In the genomic region with DNA sequence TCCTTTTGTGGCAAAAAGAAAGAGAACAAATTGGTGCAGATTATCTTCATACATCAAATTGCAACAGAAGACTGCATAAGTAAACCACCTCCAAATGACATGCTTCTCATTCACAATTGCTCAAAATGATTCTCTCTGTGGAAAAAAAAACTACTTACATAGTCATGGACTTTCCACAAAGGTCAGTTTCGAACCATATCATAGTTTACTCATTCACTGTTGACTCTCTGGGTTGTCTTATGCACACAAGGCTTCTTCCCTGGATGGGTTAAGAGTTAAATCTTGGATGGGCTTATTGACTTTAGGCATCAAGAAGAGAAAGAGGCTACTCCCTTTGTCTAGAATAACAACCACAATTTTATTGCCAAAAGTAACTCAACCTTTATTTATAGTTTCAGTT, we compare ENCODE assay signal across 18 cellular contexts.
DNase-seq lines count a peak whose midpoint lies in the region; ATAC-seq and TF ChIP-seq lines count a peak whose summit lies in the region.
"Had no signal": no experiment of that assay in that cellular context is flagged by ENCODE, and none has a peak within 500 bp of the region (broad histone marks: within the 10 kb centered on the region; RNA-seq: fewer than 3 reads in every experiment).

No MANE protein-coding gene starts in this region.

- peaks cover 35% of the 10 kb centered on the region for H3K4me1 Mint-ChIP-seq in chondrocyte (ENCODE audit: low read depth)
- H3K4me1 Mint-ChIP-seq: CD4-positive, alpha-beta memory T cell had no signal

- no peaks in the 10 kb centered on the region for H3K27me3 Mint-ChIP-seq in chondrocyte (ENCODE audit: low read depth)

- peak; percentile 29 to 64 for ATAC-seq in activated naive CD4-positive, alpha-beta T cell treated with anti-CD3 and anti-CD28 coated beads, Interleukin-2, amount 50 U/mL, for 72 hours
- no peak for ATAC-seq in GM18873 (IDR thresholded peaks at IDR 0.05; ENCODE audit: low FRiP score, unreplicated experiment)
- ATAC-seq: HepG2 had no signal

- H3K9me3 Mint-ChIP-seq in activated naive CD4-positive, alpha-beta T cell treated with anti-CD3 and anti-CD28 coated beads, Interleukin-2, amount 50 U/mL, for 72 hours: peaks cover 0 to 8% of the 10 kb centered on the region in 2 donors
- no peaks in the 10 kb centered on the region for H3K9me3 Mint-ChIP-seq in chondrocyte (ENCODE audit: low read depth)

- no peak overlapping the region for H3K4me3 Mint-ChIP-seq in chondrocyte (ENCODE audit: unreplicated experiment)
- H3K4me3 Mint-ChIP-seq: CD4-positive, alpha-beta memory T cell had no signal

- no peak for DNase-seq in activated naive CD4-positive, alpha-beta T cell treated with anti-CD3 and anti-CD28 coated beads, Interleukin-2, amount 50 U/mL, for 72 hours (ENCODE audit: low spot score in 2 of 2)
- no peak for DNase-seq in activated naive CD4-positive, alpha-beta T cell (lab: John Stamatoyannopoulos, UW)
- DNase-seq in NCI-H460 (ENCODE audit: extremely low read depth, low read depth) (peak; percentile 46), epithelial cell of esophagus (ENCODE audit: low read depth) (peak; percentile 11), superior temporal gyrus (ENCODE audit: extremely low spot score) (peak; percentile 30), chondrocyte (ENCODE audit: low spot score) (no peak), NCI-H446 treated with DMSO at 0.1 percent for 48 hours (lab: John Stamatoyannopoulos, UW) (no peak)
- DNase-seq: CD4-positive, alpha-beta memory T cell; H7; KG1; NCI-H1417; NCI-H187; NCI-H2107; NCI-H524 treated with DMSO at 0.1 percent for 48 hours; SIG-M5 had no signal

- no peak for TF ChIP-seq CTCF in epithelial cell of esophagus (IDR thresholded peaks at IDR 0.05; ENCODE audit: insufficient read depth, low read depth, low read length, missing control alignments)
- TF ChIP-seq CTCF in chondrocyte (IDR thresholded peaks at IDR 0.05): no peak

- H3K27ac Mint-ChIP-seq in activated naive CD4-positive, alpha-beta T cell treated with anti-CD3 and anti-CD28 coated beads, Interleukin-2, amount 50 U/mL, for 72 hours: no peak overlapping the region
- no peak overlapping the region for H3K27ac Mint-ChIP-seq in chondrocyte (ENCODE audit: unreplicated experiment)
- H3K27ac Mint-ChIP-seq: CD4-positive, alpha-beta memory T cell had no signal

- no peak overlapping the region for H3K4me3 ChIP-seq in epithelial cell of esophagus (ENCODE audit: low read length)
- H3K4me3 ChIP-seq: BLaER1 had no signal

- peaks cover 0 to 6% of the 10 kb centered on the region in 2 donors for H3K36me3 Mint-ChIP-seq in activated naive CD4-positive, alpha-beta T cell treated with anti-CD3 and anti-CD28 coated beads, Interleukin-2, amount 50 U/mL, for 72 hours
- H3K36me3 Mint-ChIP-seq in chondrocyte (ENCODE audit: low read depth): no peaks in the 10 kb centered on the region
- H3K36me3 Mint-ChIP-seq: CD4-positive, alpha-beta memory T cell had no signal

Comparison
In these comparisons a context has a peak if more than half of its experiments do, and no peak if none do; other contexts are left out.
1. DNase-seq: peak in NCI-H460 (single experiment), epithelial cell of esophagus (single experiment) and superior temporal gyrus (single experiment); none in activated naive CD4-positive, alpha-beta T cell treated with anti-CD3 and anti-CD28 coated beads, Interleukin-2, amount 50 U/mL, for 72 hours (0 of 2), activated naive CD4-positive, alpha-beta T cell (0 of 4), chondrocyte (single experiment) and NCI-H446 treated with DMSO at 0.1 percent for 48 hours (single experiment).